Comparison of ENCODE assay signal across 8 cellular contexts in the genomic region with DNA sequence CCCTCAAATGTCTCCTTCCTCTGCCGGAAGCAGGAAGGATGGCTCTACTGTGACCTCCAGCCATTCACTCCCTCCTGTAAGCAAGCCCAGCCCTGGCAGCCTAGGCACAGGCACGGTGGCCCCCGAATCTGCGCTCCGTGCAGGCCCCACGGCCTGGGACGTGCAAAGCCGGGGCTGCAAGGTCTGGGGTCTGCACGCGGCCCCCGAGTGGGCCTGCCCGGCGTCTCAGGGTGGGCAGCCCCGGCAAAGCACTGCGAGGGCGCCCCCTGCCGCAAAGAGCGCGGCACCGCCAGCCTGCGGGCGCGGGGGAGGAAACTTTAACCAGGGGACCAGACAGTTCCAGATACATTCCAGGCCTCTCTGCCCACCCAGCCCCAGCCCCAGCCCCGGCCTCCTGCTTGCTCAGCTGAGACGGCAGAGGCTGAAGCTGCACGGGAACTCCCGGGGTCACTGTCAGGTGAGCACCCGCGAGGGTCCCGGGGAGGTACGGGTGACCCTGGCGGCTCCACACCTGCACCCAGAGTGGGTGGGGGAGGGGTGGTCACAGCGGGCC.
DNase-seq lines count a peak whose midpoint lies in the region; ATAC-seq, FAIRE-seq and TF ChIP-seq lines count a peak whose summit lies in the region.

No MANE protein-coding gene starts in this region.

- H3K4me1 Mint-ChIP-seq in stimulated activated naive CD8-positive, alpha-beta T cell treated with anti-CD3 and anti-CD28 coated beads, Interleukin-15, amount 100 ng/mL, for 72 hours: peaks cover 53% of the 10 kb centered on the region

- no peak overlapping the region for H3K27ac Mint-ChIP-seq in stimulated activated naive CD8-positive, alpha-beta T cell treated with anti-CD3 and anti-CD28 coated beads, Interleukin-15, amount 100 ng/mL, for 72 hours

- H3K4me3 Mint-ChIP-seq in stimulated activated naive CD8-positive, alpha-beta T cell treated with anti-CD3 and anti-CD28 coated beads, Interleukin-15, amount 100 ng/mL, for 72 hours: no peak overlapping the region

- no peaks in the 10 kb centered on the region for H3K9me3 Mint-ChIP-seq in stimulated activated naive CD8-positive, alpha-beta T cell treated with anti-CD3 and anti-CD28 coated beads, Interleukin-15, amount 100 ng/mL, for 72 hours

- no peak for FAIRE-seq in keratinocyte (lab: Jason Lieb, UNC)

- H3K4me1 ChIP-seq in keratinocyte (ENCODE audit: control insufficient read depth, extremely low read depth, insufficient read depth, low read length): no peaks in the 10 kb centered on the region

- no peak overlapping the region for H3K27ac ChIP-seq in keratinocyte (ENCODE audit: control insufficient read depth, insufficient read depth, low read length)

- H3K79me2 ChIP-seq in keratinocyte (ENCODE audit: control insufficient read depth, insufficient read depth, low read length): no peaks in the 10 kb centered on the region

- H3K4me3 ChIP-seq in GM12864 (ENCODE audit: low read depth, low read length) (peak overlapping the region; percentile 45), LNCaP clone FGC (ENCODE audit: low read depth, low read length) (peak overlapping the region; percentile 48), astrocyte of the spinal cord (ENCODE audit: low read depth, low read length) (peak overlapping the region; percentile 32), keratinocyte (ENCODE audit: control insufficient read depth in 2 of 3, extremely low read depth in 1 of 3, insufficient read depth in 2 of 3, low read depth in 1 of 3, low read length in 3 of 3) (peak overlapping the region in 2 of 3 experiments; percentile 18 to 26)

- no peaks in the 10 kb centered on the region for H4K20me1 ChIP-seq in keratinocyte (ENCODE audit: control insufficient read depth, extremely low read depth, insufficient read depth, low read length)

- dilution Hi-C loops in keratinocyte (cut with MboI; ENCODE audit: extremely low pct_ligation_motif_present, low sequenced_read_pairs): no loop called here

- H3K4me2 ChIP-seq in keratinocyte (ENCODE audit: control insufficient read depth, extremely low read depth, insufficient read depth, low read depth, low read length): peak overlapping the region; percentile 45

- peak overlapping the region; percentile 15 for H2AFZ ChIP-seq in keratinocyte (ENCODE audit: control insufficient read depth, low read length)

- H3K27me3 Mint-ChIP-seq in stimulated activated naive CD8-positive, alpha-beta T cell treated with anti-CD3 and anti-CD28 coated beads, Interleukin-15, amount 100 ng/mL, for 72 hours: no peaks in the 10 kb centered on the region

- H3K9me1 ChIP-seq in keratinocyte (ENCODE audit: control insufficient read depth, extremely low read depth, insufficient read depth, low read length): no peaks in the 10 kb centered on the region

- H3K9me3 ChIP-seq in keratinocyte (ENCODE audit: control insufficient read depth, low read depth, low read length): no peaks in the 10 kb centered on the region

- TF ChIP-seq CTCF in GM12864 (IDR thresholded peaks at IDR 0.05; ENCODE audit: low read depth, low read length, missing control alignments) (peak; percentile 78), LNCaP clone FGC (IDR thresholded peaks at IDR 0.05; ENCODE audit: control insufficient read depth, extremely low read depth, insufficient read depth) (peak; percentile 84), astrocyte of the spinal cord (IDR thresholded peaks at IDR 0.05; ENCODE audit: low read depth, low read length) (peak; percentile 74), keratinocyte (optimal IDR thresholded peaks at IDR 0.05 in 1 of 3, IDR thresholded peaks at IDR 0.05 in 1 of 3, conservative IDR thresholded peaks at IDR 0.05 in 1 of 3; ENCODE audit: extremely low read depth in 1 of 3, insufficient read depth in 2 of 3, low read length in 3 of 3) (peak; percentile 41 to 80 (median 74))

- DNase-seq in GM12864 (ENCODE audit: low read depth) (no peak), LNCaP clone FGC (ENCODE audit: low read depth) (no peak), astrocyte of the spinal cord (ENCODE audit: low read depth, low spot score) (peak; percentile 31), keratinocyte (ENCODE audit: low read depth, low spot score) (no peak), AML-193 (lab: John Stamatoyannopoulos, UW) (no peak), putamen (ENCODE audit: low spot score) (no peak)
- no peak for DNase-seq in stimulated activated naive CD8-positive, alpha-beta T cell treated with anti-CD3 and anti-CD28 coated beads, Interleukin-15, amount 100 ng/mL, for 72 hours

- no peak overlapping the region for H3K9ac ChIP-seq in keratinocyte (ENCODE audit: control insufficient read depth, extremely low read depth, insufficient read depth, low read length)

- in situ Hi-C loops in astrocyte of the spinal cord (cut with HindIII; ENCODE audit: low sequenced_read_pairs): no loop called here

- H3K27me3 ChIP-seq in keratinocyte (ENCODE audit: control insufficient read depth, extremely low read depth, insufficient read depth, low read length): no peaks in the 10 kb centered on the region

- H3K36me3 ChIP-seq in keratinocyte (ENCODE audit: control insufficient read depth in 2 of 2, extremely low read depth in 1 of 2, insufficient read depth in 2 of 2, low read length in 2 of 2): peaks cover 0 to 2% of the 10 kb centered on the region in 2 experiments

- ATAC-seq in stimulated activated naive CD8-positive, alpha-beta T cell treated with anti-CD3 and anti-CD28 coated beads, Interleukin-15, amount 100 ng/mL, for 72 hours: peak; percentile 24
- no peak for ATAC-seq in GM19467 (IDR thresholded peaks at IDR 0.05; ENCODE audit: unreplicated experiment)
